Comparison of ENCODE assay signal across 21 cellular contexts in the genomic region with DNA sequence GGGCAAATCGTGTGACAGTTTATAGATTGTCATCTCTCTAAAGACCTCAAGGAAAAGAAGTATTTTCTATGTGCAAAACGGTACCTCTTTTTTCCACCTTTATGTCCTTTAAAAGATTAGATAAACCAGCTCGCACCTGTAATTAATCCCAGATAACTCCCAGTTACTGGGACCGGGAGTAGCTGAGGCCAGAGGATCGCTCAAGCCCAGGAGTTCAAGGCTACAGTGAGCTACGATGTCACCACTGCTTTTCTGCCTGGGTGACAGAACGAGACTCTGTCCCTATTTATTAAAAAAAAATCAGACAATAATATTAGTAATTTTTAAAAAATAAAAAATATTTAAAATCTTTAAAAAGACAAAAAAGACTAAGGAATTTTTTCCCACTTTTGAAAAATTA.
A peak's percentile ranks its signal among the peaks of the same experiment; 100 is the strongest.
DNase-seq lines count a peak whose midpoint lies in the region; ATAC-seq, FAIRE-seq and TF ChIP-seq lines count a peak whose summit lies in the region.
"Had no signal": no experiment of that assay in that cellular context is flagged by ENCODE, and none has a peak within 500 bp of the region (broad histone marks: within the 10 kb centered on the region; RNA-seq: fewer than 3 reads in every experiment).

No MANE protein-coding gene starts in this region.

- H3K4me3 Mint-ChIP-seq in activated T-helper 2 cell treated with anti-CD3 and anti-CD28 coated beads, Interferon-gamma antibody, Interleukin-2, Interleukin-4, amounts not matched to agents 10 μg/mL and 5 μg/mL and 100 μg/mL, durations not matched to agents 14 hours and 24 hours and 36 hours (ENCODE audit: low read depth), result no peak overlapping the region
- H3K4me3 Mint-ChIP-seq: B cell; CD4-positive, alpha-beta T cell; CD8-positive, alpha-beta T cell had no signal

- CTCF ChIA-PET in IMR-90 (lab: Yijun Ruan, JAX), result no interaction called here

- H3K4me1 Mint-ChIP-seq in activated T-helper 2 cell treated with anti-CD3 and anti-CD28 coated beads, Interferon-gamma antibody, Interleukin-2, Interleukin-4, amounts not matched to agents 10 μg/mL and 5 μg/mL and 100 μg/mL, durations not matched to agents 14 hours and 24 hours and 36 hours (ENCODE audit: low read depth), result no peaks in the 10 kb centered on the region

- H3K9ac ChIP-seq in IMR-90 (ENCODE audit: low read depth, low read length), result no peak overlapping the region
- H3K9ac ChIP-seq: BLaER1 treated with 17β-estradiol and CSF1 and Interleukin-3, amounts not matched to agents 10 nM and 100 nM had no signal

- intact Hi-C loops in IMR-90 (cut with micrococcal nuclease), result no loop called here
- intact Hi-C loops in activated T-helper 2 cell treated with anti-CD3 and anti-CD28 coated beads, Interferon-gamma antibody, Interleukin-2, Interleukin-4, amounts not matched to agents 10 μg/mL and 5 μg/mL and 100 μg/mL, durations not matched to agents 14 hours and 24 hours and 36 hours (cut with micrococcal nuclease), result no loop called here

- H3K36me3 ChIP-seq in IMR-90 (ENCODE audit: control insufficient read depth, insufficient read depth, low read length) (no peaks in the 10 kb centered on the region), small intestine (ENCODE audit: control insufficient read depth in 2 of 2, insufficient read depth in 2 of 2, low read length in 2 of 2) (no peaks in the 10 kb centered on the region)
- H3K36me3 ChIP-seq: BLaER1 treated with 17β-estradiol and CSF1 and Interleukin-3, amounts not matched to agents 10 nM and 100 nM had no signal

- no peak overlapping the region for H2BK20ac ChIP-seq in IMR-90 (ENCODE audit: low read depth, low read length)

- WGBS in IMR-90 (ENCODE audit: extremely low coverage in 2 of 2, insufficient read length in 1 of 2), 2 experiments, result no CpG with 5 or more reads among the region's 7 CpGs
- 17 to 67% (median 34%) methylated on average over 7 of the region's 7 CpGs for WGBS in small intestine, 3 donors

- no peaks in the 10 kb centered on the region for H3K27me3 ChIP-seq in IMR-90 (ENCODE audit: control insufficient read depth, insufficient read depth, low read length)
- no peaks in the 10 kb centered on the region for H3K27me3 ChIP-seq in small intestine (ENCODE audit: control insufficient read depth in 2 of 2, insufficient read depth in 2 of 2, low read length in 2 of 2)
- H3K27me3 ChIP-seq: BLaER1 treated with 17β-estradiol and CSF1 and Interleukin-3, amounts not matched to agents 10 nM and 100 nM had no signal

- FAIRE-seq in small intestine (lab: Jason Lieb, UNC), result no peak
- FAIRE-seq: A549, D721Med, G401.6, GM12891, GM19239 had no signal

- no peak overlapping the region for H3K27ac Mint-ChIP-seq in activated T-helper 2 cell treated with anti-CD3 and anti-CD28 coated beads, Interferon-gamma antibody, Interleukin-2, Interleukin-4, amounts not matched to agents 10 μg/mL and 5 μg/mL and 100 μg/mL, durations not matched to agents 14 hours and 24 hours and 36 hours
- H3K27ac Mint-ChIP-seq: B cell; CD4-positive, alpha-beta T cell; CD8-positive, alpha-beta T cell had no signal

- peak overlapping the region; percentile 44; the same call in 2 of the 3 replicates for H2BK15ac ChIP-seq in IMR-90 (ENCODE audit: low read depth, low read length)

- H3K23ac ChIP-seq in IMR-90 (ENCODE audit: low read depth, low read length), result no peak overlapping the region

- no peaks in the 10 kb centered on the region; the same call in none of the 2 replicates for H3K9me1 ChIP-seq in IMR-90 (ENCODE audit: insufficient read depth, low read length)

- ATAC-seq in IMR-90 (ENCODE audit: low read depth) (no peak), left lobe of liver (peak; percentile 54)
- ATAC-seq in activated CD4-positive, CD25-positive, alpha-beta regulatory T cell treated with anti-CD3 and anti-CD28 coated beads, Interleukin-2, amount 50 U/mL, for 24 hours, result no peak
- ATAC-seq: A549; CD8-positive, alpha-beta T cell had no signal

- TF ChIP-seq CTCF in IMR-90 (conservative IDR thresholded peaks at IDR 0.05; ENCODE audit: low read depth, low read length), result no peak

- H2BK120ac ChIP-seq in IMR-90 (ENCODE audit: low read depth, low read length), result no peak overlapping the region; the same call in 1 of the 2 replicates

- H4K20me1 ChIP-seq in IMR-90 (ENCODE audit: insufficient read depth, low read length), result no peaks in the 10 kb centered on the region
- H4K20me1 ChIP-seq: BLaER1 treated with 17β-estradiol and CSF1 and Interleukin-3, amounts not matched to agents 10 nM and 100 nM had no signal

- H2AK9ac ChIP-seq in IMR-90 (replicated peaks; ENCODE audit: low read depth, low read length, poor library complexity), result no peak overlapping the region

- no peak overlapping the region for H2AK5ac ChIP-seq in IMR-90 (ENCODE audit: low read depth, low read length)

- dilution Hi-C loops in IMR-90 (cut with HindIII; ENCODE audit: low sequenced_read_pairs, unreplicated experiment), result no loop called here

- in situ Hi-C loops in IMR-90 (cut with MboI; ENCODE audit: low sequenced_read_pairs), result no loop called here

- H4K8ac ChIP-seq in IMR-90 (ENCODE audit: low read depth in 2 of 2, low read length in 2 of 2), result no peak overlapping the region

- no peaks in the 10 kb centered on the region for H3K36me3 Mint-ChIP-seq in activated T-helper 2 cell treated with anti-CD3 and anti-CD28 coated beads, Interferon-gamma antibody, Interleukin-2, Interleukin-4, amounts not matched to agents 10 μg/mL and 5 μg/mL and 100 μg/mL, durations not matched to agents 14 hours and 24 hours and 36 hours (ENCODE audit: low read depth)
- H3K36me3 Mint-ChIP-seq: CD8-positive, alpha-beta T cell had no signal

- DNase-seq in IMR-90, result no peak
- DNase-seq in left lobe of liver (ENCODE audit: low spot score), result no peak
- DNase-seq in small intestine, result peak; percentile 45
- no peak for DNase-seq in activated T-helper 2 cell treated with anti-CD3 and anti-CD28 coated beads, Interferon-gamma antibody, Interleukin-2, Interleukin-4, amounts not matched to agents 10 μg/mL and 5 μg/mL and 100 μg/mL, durations not matched to agents 14 hours and 24 hours and 36 hours (ENCODE audit: low spot score)
- DNase-seq: AML-193; Caco-2; Calu3; CD4-positive, alpha-beta T cell; CD8-positive, alpha-beta T cell; DMS79 treated with DMSO at 0.1 percent for 48 hours; GF-D8 had no signal

- H4K91ac ChIP-seq in IMR-90 (ENCODE audit: insufficient read depth, low read depth, low read length), result no peak overlapping the region

- no peak overlapping the region for H4K5ac ChIP-seq in IMR-90 (ENCODE audit: low read depth, low read length)

- H3K27me3 Mint-ChIP-seq in activated T-helper 2 cell treated with anti-CD3 and anti-CD28 coated beads, Interferon-gamma antibody, Interleukin-2, Interleukin-4, amounts not matched to agents 10 μg/mL and 5 μg/mL and 100 μg/mL, durations not matched to agents 14 hours and 24 hours and 36 hours (ENCODE audit: low read depth), result peaks cover 28% of the 10 kb centered on the region

- TF ChIP-seq POLR2A in IMR-90 (IDR thresholded peaks at IDR 0.05; ENCODE audit: low read depth, low read length), result no peak

- no peaks in the 10 kb centered on the region for H3K9me3 ChIP-seq in IMR-90 (ENCODE audit: control insufficient read depth, insufficient read depth, low read length)
- no peaks in the 10 kb centered on the region for H3K9me3 ChIP-seq in small intestine (ENCODE audit: control insufficient read depth, low read depth)
- H3K9me3 ChIP-seq: A549; BLaER1 treated with 17β-estradiol and CSF1 and Interleukin-3, amounts not matched to agents 10 nM and 100 nM; Caco-2 had no signal

- no peak overlapping the region for H3K4me3 ChIP-seq in IMR-90 (ENCODE audit: insufficient read depth, low read depth, low read length)
- H3K4me3 ChIP-seq in small intestine (ENCODE audit: low read depth in 1 of 2, low read length in 2 of 2), result no peak overlapping the region
- H3K4me3 ChIP-seq: A549; BLaER1 treated with 17β-estradiol and CSF1 and Interleukin-3, amounts not matched to agents 10 nM and 100 nM had no signal

- BruUV-seq in IMR-90 (replicated peaks; lab: Mats Ljungman, UMichigan), result no TSS peak

- H3K18ac ChIP-seq in IMR-90 (ENCODE audit: low read depth, low read length), result no peak overlapping the region

- no peaks in the 10 kb centered on the region for H3K9me3 Mint-ChIP-seq in activated T-helper 2 cell treated with anti-CD3 and anti-CD28 coated beads, Interferon-gamma antibody, Interleukin-2, Interleukin-4, amounts not matched to agents 10 μg/mL and 5 μg/mL and 100 μg/mL, durations not matched to agents 14 hours and 24 hours and 36 hours
- H3K9me3 Mint-ChIP-seq: CD4-positive, alpha-beta T cell; CD8-positive, alpha-beta T cell had no signal

- H3K4ac ChIP-seq in IMR-90 (ENCODE audit: low read depth, low read length), result no peak overlapping the region

- H3K4me1 ChIP-seq in IMR-90 (ENCODE audit: control insufficient read depth, insufficient read depth, low read length) (peaks cover under 1% of the 10 kb centered on the region; the same call in 1 of the 2 replicates), small intestine (ENCODE audit: control insufficient read depth in 2 of 2, insufficient read depth in 1 of 2, low read depth in 1 of 2, low read length in 1 of 2) (no peaks in the 10 kb centered on the region)
- H3K4me1 ChIP-seq: Caco-2 had no signal

- H2AFZ ChIP-seq in IMR-90 (replicated peaks; ENCODE audit: low read length, poor library complexity), result no peak overlapping the region

- no peak overlapping the region for H3K14ac ChIP-seq in IMR-90 (replicated peaks; ENCODE audit: low read depth, low read length)

- H2BK5ac ChIP-seq in IMR-90 (ENCODE audit: low read depth, low read length, poor library complexity, severe bottlenecking), result no peak overlapping the region

- no peak overlapping the region for H3K56ac ChIP-seq in IMR-90 (ENCODE audit: extremely low read depth, insufficient read depth, low read length)

- no peak for TF ChIP-seq RAD21 in IMR-90 (IDR thresholded peaks at IDR 0.05; ENCODE audit: low read length)

- H3K27ac ChIP-seq in IMR-90 (ENCODE audit: insufficient read depth, low read length), result no peak overlapping the region
- no peak overlapping the region for H3K27ac ChIP-seq in small intestine (ENCODE audit: low read depth in 1 of 2, low read length in 1 of 2)
- H3K27ac ChIP-seq: 22Rv1; A549; BLaER1 treated with 17β-estradiol and CSF1 and Interleukin-3, amounts not matched to agents 10 nM and 100 nM; C4-2B had no signal

- POLR2A ChIA-PET in IMR-90 (lab: Charles Lee; ENCODE audit: unreplicated experiment), result no interaction called here

- H3K79me1 ChIP-seq in IMR-90 (ENCODE audit: low read depth in 1 of 2, low read length in 2 of 2), result no peaks in the 10 kb centered on the region

- H3K4me2 ChIP-seq in IMR-90 (ENCODE audit: low read depth, low read length), result no peak overlapping the region
- H3K4me2 ChIP-seq: A549; BLaER1 treated with 17β-estradiol and CSF1 and Interleukin-3, amounts not matched to agents 10 nM and 100 nM had no signal

TF ChIP-seq in IMR-90, 13 proteins besides CTCF, POLR2A, EP300 and RAD21:
- TF ChIP-seq RCOR1 (IDR thresholded peaks at IDR 0.05; ENCODE audit: insufficient replicate concordance, low read length) (no peak), MAFK (IDR thresholded peaks at IDR 0.05; ENCODE audit: low read depth, low read length) (no peak)
